11 cellular contexts compared by ENCODE assay signal in genomic region chr1:206693029-206693428, GRCh38. TPM values are rescaled to one million over a fixed set of nuclear protein-coding genes. Genes with fewer than 3 reads are reported as not detected.
A peak's percentile ranks its signal among the peaks of the same experiment; 100 is the strongest.
DNase-seq lines count a peak whose midpoint lies in the region; ATAC-seq, FAIRE-seq and TF ChIP-seq lines count a peak whose summit lies in the region.
"Had no signal": no experiment of that assay in that cellular context is flagged by ENCODE, and none has a peak within 500 bp of the region (broad histone marks: within the 10 kb centered on the region; RNA-seq: fewer than 3 reads in every experiment).

No MANE protein-coding gene starts in this region.

- ATAC-seq in HG03135 (IDR thresholded peaks at IDR 0.05; ENCODE audit: unreplicated experiment) (no peak), GM21786 (IDR thresholded peaks at IDR 0.05; ENCODE audit: unreplicated experiment) (no peak)

- no peak overlapping the region for H3K4me3 ChIP-seq in endothelial cell of umbilical vein (replicated peaks in 1 of 3; ENCODE audit: insufficient read depth in 1 of 3, low read depth in 1 of 3, low read length in 3 of 3)
- H3K4me3 ChIP-seq in muscle layer of colon (ENCODE audit: low read depth in 1 of 2, low read length in 2 of 2): peak overlapping the region in 1 of 2 donors; percentile 48

- no peaks in the 10 kb centered on the region for H3K27me3 ChIP-seq in endothelial cell of umbilical vein (ENCODE audit: control insufficient read depth in 2 of 2, insufficient read depth in 2 of 2, low read length in 2 of 2)
- no peaks in the 10 kb centered on the region for H3K27me3 ChIP-seq in muscle layer of colon (ENCODE audit: control insufficient read depth in 1 of 2, insufficient read depth in 2 of 2, low read length in 2 of 2)

- dilution Hi-C loops in endothelial cell of umbilical vein (cut with MboI; ENCODE audit: extremely low pct_ligation_motif_present, low sequenced_read_pairs): no loop called here

- intact Hi-C loops in endothelial cell of umbilical vein (cut with micrococcal nuclease): no loop called here

- H3K9ac ChIP-seq in endothelial cell of umbilical vein (replicated peaks; ENCODE audit: extremely low read depth, insufficient read depth, low read length) (no peak overlapping the region), muscle layer of colon (ENCODE audit: low read length) (peak overlapping the region; percentile 47)

- DNase-seq in A172 (ENCODE audit: low spot score) (peak; percentile 84), NCI-H446 treated with DMSO at 0.1 percent for 48 hours (lab: John Stamatoyannopoulos, UW) (peak; percentile 35), endothelial cell of umbilical vein (ENCODE audit: low read depth, low spot score) (peak; percentile 60), NCI-H187 treated with DMSO at 0.1 percent for 48 hours (lab: John Stamatoyannopoulos, UW) (no peak), COLO829 (ENCODE audit: low spot score) (no peak)
- DNase-seq: activated CD8-positive, alpha-beta memory T cell treated with anti-CD3 and anti-CD28 coated beads, Interleukin-2, amount 50 U/mL, for 48 hours; CD4-positive, CD25-positive, alpha-beta regulatory T cell; NCI-H2081 treated with DMSO at 0.1 percent for 48 hours had no signal

- no peak overlapping the region for H2AFZ ChIP-seq in endothelial cell of umbilical vein (ENCODE audit: low read depth, low read length)

- no peak overlapping the region for H3K27ac ChIP-seq in endothelial cell of umbilical vein (ENCODE audit: insufficient read depth, low read depth, low read length)
- H3K27ac ChIP-seq in muscle layer of colon (ENCODE audit: low read depth, low read length): peak overlapping the region; percentile 75

- CTCF ChIA-PET in endothelial cell of umbilical vein (lab: Charles Lee): interaction anchor here (0.8 to 2.1 kb wide), 6 partner anchors 9 to 33 kb away, joined by 3 to 10 read pairs (median 3); partner anchors contain the start of gene MAPKAPK2

- peak; percentile 73 for FAIRE-seq in endothelial cell of umbilical vein (lab: Jason Lieb, UNC)

- TF ChIP-seq POLR2A in endothelial cell of umbilical vein (IDR thresholded peaks at IDR 0.05; ENCODE audit: low read depth, low read length): no peak

- H3K4me1 ChIP-seq in endothelial cell of umbilical vein (ENCODE audit: control insufficient read depth, extremely low read depth, insufficient read depth, low read length): peaks cover 37% of the 10 kb centered on the region
- peaks cover 96% of the 10 kb centered on the region for H3K4me1 ChIP-seq in muscle layer of colon (ENCODE audit: insufficient read depth, low read length)

- H3K4me2 ChIP-seq in endothelial cell of umbilical vein (ENCODE audit: insufficient read depth, low read length): no peak overlapping the region

- TF ChIP-seq CTCF in endothelial cell of umbilical vein (IDR thresholded peaks at IDR 0.05; ENCODE audit: extremely low read depth in 1 of 2, insufficient read depth in 1 of 2, low read depth in 1 of 2, low read length in 2 of 2): no peak

- peaks cover 89% of the 10 kb centered on the region for H3K79me2 ChIP-seq in endothelial cell of umbilical vein (ENCODE audit: control insufficient read depth, insufficient read depth, low read length)

- no peaks in the 10 kb centered on the region for H3K9me3 ChIP-seq in endothelial cell of umbilical vein (replicated peaks; ENCODE audit: control insufficient read depth, insufficient read depth, low read length)
- H3K9me3 ChIP-seq in muscle layer of colon (ENCODE audit: low read length): no peaks in the 10 kb centered on the region

- H3K36me3 ChIP-seq in endothelial cell of umbilical vein (ENCODE audit: control insufficient read depth in 2 of 2, extremely low read depth in 1 of 2, insufficient read depth in 2 of 2, low read length in 2 of 2) (peaks cover 0 to 3% of the 10 kb centered on the region in 2 experiments), muscle layer of colon (ENCODE audit: insufficient read depth, low read length) (no peaks in the 10 kb centered on the region)

- BruUV-seq in endothelial cell of umbilical vein (replicated peaks; lab: Mats Ljungman, UMichigan): no TSS peak

- POLR2A ChIA-PET in endothelial cell of umbilical vein (lab: Charles Lee): no interaction called here

- H4K20me1 ChIP-seq in endothelial cell of umbilical vein (replicated peaks; ENCODE audit: control insufficient read depth, extremely low read depth, insufficient read depth, low read length): peaks cover 5% of the 10 kb centered on the region

- no peaks in the 10 kb centered on the region for H3K9me1 ChIP-seq in endothelial cell of umbilical vein (replicated peaks; ENCODE audit: control insufficient read depth, extremely low read depth, insufficient read depth, low read length)

TF ChIP-seq in endothelial cell of umbilical vein, 7 proteins besides CTCF, POLR2A, EP300 and RAD21:
- TF ChIP-seq FOS (IDR thresholded peaks at IDR 0.05; ENCODE audit: borderline replicate concordance, insufficient read depth, low read length) (no peak), POLR2AphosphoS5 (IDR thresholded peaks at IDR 0.05; ENCODE audit: insufficient read depth, low read depth, low read length) (no peak), MAX (IDR thresholded peaks at IDR 0.05; ENCODE audit: insufficient read depth, insufficient read length) (no peak), GATA2 (IDR thresholded peaks at IDR 0.05; ENCODE audit: insufficient read depth, insufficient read length, low read depth, low read length) (no peak), MYC (IDR thresholded peaks at IDR 0.05; ENCODE audit: low read depth, low read length) (no peak), EZH2 (IDR thresholded peaks at IDR 0.05; ENCODE audit: borderline replicate concordance, low read depth, low read length, severe bottlenecking) (no peak), JUN (IDR thresholded peaks at IDR 0.05; ENCODE audit: borderline replicate concordance, insufficient read depth, insufficient read length, low read depth) (no peak)

RNA-seq across cellular contexts. Expression of gene MAPKAPK2, which starts 8.3 kb away (rescaled TPM):
- total RNA-seq in A172 (2014; rRNA removed; shearing (Covaris generic)): 46.9 and 48.6 TPM in 2 replicates
- 69.1 and 74.2 TPM in 2 replicates for total RNA-seq in endothelial cell of umbilical vein
- polyA plus RNA-seq in endothelial cell of umbilical vein: 52.4 and 52.9 TPM in 2 replicates
- 55.5 and 56.5 TPM in 2 replicates for polyA plus RNA-seq in endothelial cell of umbilical vein (2011; cell fraction: cytosol; rRNA removed)
- polyA plus RNA-seq in endothelial cell of umbilical vein (2011; cell fraction: nucleus; rRNA removed): 65.3 and 75.4 TPM in 2 replicates
- polyA plus RNA-seq in endothelial cell of umbilical vein (2012): 46.4 and 49.8 TPM in 2 replicates
- 64.9 and 75.6 TPM in 2 replicates for polyA minus RNA-seq in endothelial cell of umbilical vein
- polyA minus RNA-seq in endothelial cell of umbilical vein (2011; cell fraction: cytosol; rRNA and poly(A)+ RNA removed): 29.7 TPM
- polyA minus RNA-seq in endothelial cell of umbilical vein (2011; cell fraction: nucleus; rRNA and poly(A)+ RNA removed): 31.4 and 32.5 TPM in 2 replicates

RNA-seq across cellular contexts. Expression of gene DYRK3, which starts 57.7 kb away (rescaled TPM):
- 26.8 and 32.8 TPM in 2 replicates for total RNA-seq in A172 (2014; rRNA removed; shearing (Covaris generic))
- total RNA-seq in endothelial cell of umbilical vein: 7.4 and 10.9 TPM in 2 replicates
- polyA plus RNA-seq in endothelial cell of umbilical vein: 2.9 and 3.4 TPM in 2 replicates
- polyA plus RNA-seq in endothelial cell of umbilical vein (2011; cell fraction: cytosol; rRNA removed): 3.3 and 3.5 TPM in 2 replicates
- 3.0 and 3.2 TPM in 2 replicates for polyA plus RNA-seq in endothelial cell of umbilical vein (2011; cell fraction: nucleus; rRNA removed)
- polyA plus RNA-seq in endothelial cell of umbilical vein (2012): 7.2 and 8.8 TPM in 2 replicates
- 6.0 and 6.5 TPM in 2 replicates for polyA minus RNA-seq in endothelial cell of umbilical vein
- 15.0 TPM for polyA minus RNA-seq in endothelial cell of umbilical vein (2011; cell fraction: cytosol; rRNA and poly(A)+ RNA removed)
- polyA minus RNA-seq in endothelial cell of umbilical vein (2011; cell fraction: nucleus; rRNA and poly(A)+ RNA removed): 3.1 and 3.9 TPM in 2 replicates

Comparison
In these comparisons a context has a peak if more than half of its experiments do, and no peak if none do; other contexts are left out.
1. DNase-seq: peak in A172 (single experiment), NCI-H446 treated with DMSO at 0.1 percent for 48 hours (single experiment) and endothelial cell of umbilical vein (single experiment); none in NCI-H187 treated with DMSO at 0.1 percent for 48 hours (single experiment) and COLO829 (single experiment).